Comparison of ENCODE assay signal across 11 cellular contexts in the genomic region with DNA sequence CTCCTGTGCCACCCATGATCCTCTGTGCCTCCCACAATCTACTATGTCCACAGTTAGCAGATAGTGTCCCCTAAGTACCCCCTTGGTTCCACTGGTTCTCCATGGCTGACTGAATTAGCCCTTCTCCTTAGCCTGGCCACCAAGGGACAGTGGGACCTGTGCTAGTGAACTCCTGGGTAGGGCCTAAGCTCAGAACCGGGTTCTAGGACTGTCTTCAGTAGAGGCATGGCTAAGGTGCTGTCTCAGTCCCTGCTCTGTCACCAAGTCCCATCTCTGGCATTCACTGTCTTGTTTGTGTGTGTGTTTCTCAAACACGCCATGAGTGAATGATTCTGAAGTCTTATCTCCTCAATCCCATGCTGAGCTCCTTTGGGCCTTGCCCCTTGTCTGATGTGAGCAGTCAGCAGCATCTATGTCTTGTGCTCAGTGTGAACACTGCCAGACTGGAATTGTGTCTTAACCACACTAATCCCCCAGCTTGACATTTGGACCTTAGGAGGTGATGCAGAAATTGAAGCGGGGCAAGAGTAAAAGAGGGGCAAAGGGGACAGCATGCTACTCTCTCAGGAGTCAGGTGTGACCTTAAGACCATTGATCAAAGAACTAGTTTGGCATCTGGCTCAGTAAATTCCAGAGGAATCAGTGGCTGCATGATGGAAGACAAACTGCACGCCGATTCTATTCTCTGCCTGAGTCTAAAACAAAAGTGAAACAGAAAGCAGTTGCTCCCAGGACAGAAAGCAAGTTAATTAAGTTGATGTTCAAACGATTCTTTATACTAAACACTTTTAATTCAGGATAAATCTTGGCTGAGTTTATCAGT.
A peak's percentile ranks its signal among the peaks of the same experiment; 100 is the strongest.
DNase-seq lines count a peak whose midpoint lies in the region.
"Had no signal": no experiment of that assay in that cellular context is flagged by ENCODE, and none has a peak within 500 bp of the region (broad histone marks: within the 10 kb centered on the region; RNA-seq: fewer than 3 reads in every experiment).

No MANE protein-coding gene starts in this region.

- POLR2A ChIA-PET in activated CD4-positive, alpha-beta memory T cell treated with anti-CD3 and anti-CD28 coated beads, Interleukin-2, amount 10 ng/mL, durations not matched to agents 7 days and 5 days (lab: Charles Lee): interaction anchor here (1.5 kb wide), 1 partner anchor 233 kb away, joined by 4 read pairs; a partner anchor contains a TSS

- H3K9me3 ChIP-seq in stomach smooth muscle (ENCODE audit: control insufficient read depth in 2 of 2, low read length in 2 of 2): no peaks in the 10 kb centered on the region

- H3K4me3 ChIP-seq in stomach smooth muscle (ENCODE audit: low read length in 2 of 2): peak overlapping the region; percentile 72 to 84

- intact Hi-C loops in activated CD4-positive, alpha-beta T cell treated with anti-CD3 and anti-CD28 coated beads, Interleukin-2, amount 10 ng/mL, durations not matched to agents 24 days and 14 days (cut with micrococcal nuclease): no loop called here

- H3K9me3 Mint-ChIP-seq in activated CD4-positive, alpha-beta T cell treated with anti-CD3 and anti-CD28 coated beads, Interleukin-2, amount 10 ng/mL, durations not matched to agents 24 days and 14 days: no peaks in the 10 kb centered on the region
- H3K9me3 Mint-ChIP-seq in activated CD4-positive, alpha-beta memory T cell treated with anti-CD3 and anti-CD28 coated beads, Interleukin-2, amount 10 ng/mL, durations not matched to agents 7 days and 5 days: no peaks in the 10 kb centered on the region

- no peaks in the 10 kb centered on the region for H3K36me3 Mint-ChIP-seq in activated CD4-positive, alpha-beta T cell treated with anti-CD3 and anti-CD28 coated beads, Interleukin-2, amount 10 ng/mL, durations not matched to agents 24 days and 14 days (ENCODE audit: low read depth)
- peaks cover 2% of the 10 kb centered on the region for H3K36me3 Mint-ChIP-seq in activated CD4-positive, alpha-beta memory T cell treated with anti-CD3 and anti-CD28 coated beads, Interleukin-2, amount 10 ng/mL, durations not matched to agents 7 days and 5 days (ENCODE audit: low read depth)

- H3K4me3 Mint-ChIP-seq in activated CD4-positive, alpha-beta T cell treated with anti-CD3 and anti-CD28 coated beads, Interleukin-2, amount 10 ng/mL, durations not matched to agents 24 days and 14 days: peak overlapping the region; percentile 85
- H3K4me3 Mint-ChIP-seq in activated CD4-positive, alpha-beta memory T cell treated with anti-CD3 and anti-CD28 coated beads, Interleukin-2, amount 10 ng/mL, durations not matched to agents 7 days and 5 days: peak overlapping the region; percentile 74

- H3K36me3 ChIP-seq in stomach smooth muscle (ENCODE audit: control insufficient read depth in 2 of 2, insufficient read depth in 2 of 2, low read length in 2 of 2): no peaks in the 10 kb centered on the region
- H3K36me3 ChIP-seq: brain microvascular endothelial cell had no signal

- peak; percentile 75 for DNase-seq in activated CD4-positive, alpha-beta T cell treated with anti-CD3 and anti-CD28 coated beads, Interleukin-2, amount 10 ng/mL, durations not matched to agents 24 days and 14 days
- DNase-seq in activated CD4-positive, alpha-beta T cell treated with anti-CD3 and anti-CD28 coated beads for 48 hours: no peak
- peak; percentile 21 for DNase-seq in activated CD4-positive, alpha-beta memory T cell treated with anti-CD3 and anti-CD28 coated beads, Interleukin-2, amount 10 ng/mL, durations not matched to agents 7 days and 5 days
- DNase-seq in iris pigment epithelial cell (ENCODE audit: low read depth) (peak; percentile 64), activated gamma-delta T cell (lab: John Stamatoyannopoulos, UW) (no peak), NCI-H2029 (lab: John Stamatoyannopoulos, UW) (no peak), islet precursor cell (no peak)
- DNase-seq: brain microvascular endothelial cell; stimulated activated CD4-positive, alpha-beta T cell treated with anti-CD3 and anti-CD28 coated beads, Interleukin-12 subunit alpha, Interleukin-12 subunit beta, amount 100 ng/mL, for 4 hours had no signal

- peaks cover 15% of the 10 kb centered on the region for H3K4me1 Mint-ChIP-seq in activated CD4-positive, alpha-beta T cell treated with anti-CD3 and anti-CD28 coated beads, Interleukin-2, amount 10 ng/mL, durations not matched to agents 24 days and 14 days
- H3K4me1 Mint-ChIP-seq in activated CD4-positive, alpha-beta memory T cell treated with anti-CD3 and anti-CD28 coated beads, Interleukin-2, amount 10 ng/mL, durations not matched to agents 7 days and 5 days: peaks cover 17% of the 10 kb centered on the region

- H3K4me1 ChIP-seq in stomach smooth muscle (ENCODE audit: control insufficient read depth, insufficient read depth, low read length): peaks cover 4% of the 10 kb centered on the region

- H3K27me3 ChIP-seq in stomach smooth muscle (ENCODE audit: control insufficient read depth in 1 of 2, insufficient read depth in 2 of 2, low read length in 2 of 2): no peaks in the 10 kb centered on the region
- H3K27me3 ChIP-seq: brain microvascular endothelial cell had no signal

- CTCF ChIA-PET in activated CD4-positive, alpha-beta memory T cell treated with anti-CD3 and anti-CD28 coated beads, Interleukin-2, amount 10 ng/mL, durations not matched to agents 7 days and 5 days (lab: Charles Lee): interaction anchor here (0.6 to 0.8 kb wide), 3 partner anchors 38 to 330 kb away, joined by 3 to 4 read pairs (median 3); no protein-coding TSS in a partner anchor

- H3K27ac ChIP-seq in stomach smooth muscle (ENCODE audit: low read length): no peak overlapping the region
- H3K27ac ChIP-seq: brain microvascular endothelial cell, C4-2B had no signal

- peaks cover 2% of the 10 kb centered on the region for H3K27me3 Mint-ChIP-seq in activated CD4-positive, alpha-beta T cell treated with anti-CD3 and anti-CD28 coated beads, Interleukin-2, amount 10 ng/mL, durations not matched to agents 24 days and 14 days
- H3K27me3 Mint-ChIP-seq in activated CD4-positive, alpha-beta memory T cell treated with anti-CD3 and anti-CD28 coated beads, Interleukin-2, amount 10 ng/mL, durations not matched to agents 7 days and 5 days: peaks cover 2% of the 10 kb centered on the region

- H3K27ac Mint-ChIP-seq in activated CD4-positive, alpha-beta T cell treated with anti-CD3 and anti-CD28 coated beads, Interleukin-2, amount 10 ng/mL, durations not matched to agents 24 days and 14 days: peak overlapping the region; percentile 86
- peak overlapping the region; percentile 78 for H3K27ac Mint-ChIP-seq in activated CD4-positive, alpha-beta memory T cell treated with anti-CD3 and anti-CD28 coated beads, Interleukin-2, amount 10 ng/mL, durations not matched to agents 7 days and 5 days

- H3K9ac ChIP-seq in stomach smooth muscle (ENCODE audit: low read length in 2 of 2): peak overlapping the region; percentile 39 to 42

Comparison
In these comparisons a context has a peak if more than half of its experiments do, and no peak if none do; other contexts are left out.
1. DNase-seq: peak in activated CD4-positive, alpha-beta T cell treated with anti-CD3 and anti-CD28 coated beads, Interleukin-2, amount 10 ng/mL, durations not matched to agents 24 days and 14 days (single experiment), activated CD4-positive, alpha-beta memory T cell treated with anti-CD3 and anti-CD28 coated beads, Interleukin-2, amount 10 ng/mL, durations not matched to agents 7 days and 5 days (single experiment) and iris pigment epithelial cell (single experiment); none in activated CD4-positive, alpha-beta T cell treated with anti-CD3 and anti-CD28 coated beads for 48 hours (single experiment), activated gamma-delta T cell (single experiment), NCI-H2029 (single experiment) and islet precursor cell (single experiment).